Comparison of ENCODE assay signal across 10 cellular contexts in genomic region chr14:23951590-23952143, GRCh38. TPM values are rescaled to one million over a fixed set of nuclear protein-coding genes. Genes with fewer than 3 reads are reported as not detected.
DNase-seq lines count a peak whose midpoint lies in the region; ATAC-seq, FAIRE-seq and TF ChIP-seq lines count a peak whose summit lies in the region.
"Had no signal": no experiment of that assay in that cellular context is flagged by ENCODE, and none has a peak within 500 bp of the region (broad histone marks: within the 10 kb centered on the region; RNA-seq: fewer than 3 reads in every experiment).

No MANE protein-coding gene starts in this region.

- ATAC-seq in heart right ventricle (no peak), Panc1 (no peak), GM21515 (IDR thresholded peaks at IDR 0.05; ENCODE audit: unreplicated experiment) (no peak), esophagus mucosa (no peak)

- peak; percentile 14 for TF ChIP-seq CTCF in cardiac muscle cell (IDR thresholded peaks at IDR 0.05; ENCODE audit: low read depth, low read length)
- peak in 1 of 9 donors; percentile 5 for TF ChIP-seq CTCF in heart right ventricle (IDR thresholded peaks at IDR 0.05)
- TF ChIP-seq CTCF in Panc1 (IDR thresholded peaks at IDR 0.05) = 0 out of 2 replicates have a peak, but pooled peaks have one; percentile 17
- TF ChIP-seq CTCF in kidney (IDR thresholded peaks at IDR 0.05; ENCODE audit: borderline replicate concordance, extremely low read depth, insufficient read depth) = no peak

- no peak overlapping the region for H3K4me3 ChIP-seq in cardiac muscle cell
- no peak overlapping the region for H3K4me3 ChIP-seq in heart right ventricle
- no peak overlapping the region for H3K4me3 ChIP-seq in Panc1 (ENCODE audit: low read depth in 2 of 2, low read length in 2 of 2)
- peak overlapping the region; percentile 55 to 96 for H3K4me3 ChIP-seq in kidney (ENCODE audit: low read length in 2 of 2)

- POLR2A ChIA-PET in Panc1 (lab: Charles Lee) = no interaction called here

- CTCF ChIA-PET in Panc1 (lab: Charles Lee) = no interaction called here

- H3K36me3 ChIP-seq in cardiac muscle cell = no peaks in the 10 kb centered on the region
- H3K36me3 ChIP-seq in heart right ventricle = peaks cover 0 to 12% (median 0%) of the 10 kb centered on the region in 9 donors
- no peaks in the 10 kb centered on the region for H3K36me3 ChIP-seq in Panc1 (ENCODE audit: control insufficient read depth, insufficient read depth, low read length)
- no peaks in the 10 kb centered on the region for H3K36me3 ChIP-seq in kidney (ENCODE audit: control insufficient read depth in 1 of 2, insufficient read depth in 2 of 2, low read length in 2 of 2)

- DNase-seq in cardiac muscle cell (ENCODE audit: low read depth in 1 of 2, low spot score in 1 of 2) (no peak), heart right ventricle (no peak), Panc1 (ENCODE audit: low read depth, low spot score) (no peak), kidney (no peak), superior temporal gyrus (ENCODE audit: extremely low spot score) (peak; percentile 28), NCI-H2196 (lab: John Stamatoyannopoulos, UW; ENCODE audit: unreplicated experiment) (no peak)
- DNase-seq: erythroblast had no signal

- no peak overlapping the region for H3K9ac ChIP-seq in kidney (ENCODE audit: low read length in 2 of 2)

- H3K4me1 ChIP-seq in cardiac muscle cell (ENCODE audit: low read depth) = peaks cover 2% of the 10 kb centered on the region
- peaks cover 0 to 28% (median 9%) of the 10 kb centered on the region in 9 donors for H3K4me1 ChIP-seq in heart right ventricle
- no peaks in the 10 kb centered on the region for H3K4me1 ChIP-seq in Panc1 (ENCODE audit: control insufficient read depth, insufficient read depth, low read length)
- H3K4me1 ChIP-seq in kidney (ENCODE audit: control insufficient read depth in 1 of 2, insufficient read depth in 1 of 2, low read depth in 1 of 2, low read length in 2 of 2) = peaks cover 4 to 12% of the 10 kb centered on the region in 2 donors

- no peak for FAIRE-seq in kidney (lab: Jason Lieb, UNC)
- FAIRE-seq: GM12891 had no signal

- in situ Hi-C loops in Panc1 (cut with HindIII; ENCODE audit: low pct_unique_long_range_greater_than_20kb, low sequenced_read_pairs) = no loop called here

- H3K27ac ChIP-seq in cardiac muscle cell = no peak overlapping the region
- no peak overlapping the region for H3K27ac ChIP-seq in heart right ventricle
- no peak overlapping the region for H3K27ac ChIP-seq in Panc1 (ENCODE audit: low read length)
- peak overlapping the region in 1 of 2 donors; percentile 33 for H3K27ac ChIP-seq in kidney (ENCODE audit: low read depth in 2 of 2, low read length in 2 of 2)

- no peaks in the 10 kb centered on the region for H3K27me3 ChIP-seq in cardiac muscle cell
- no peaks in the 10 kb centered on the region for H3K27me3 ChIP-seq in heart right ventricle
- no peaks in the 10 kb centered on the region for H3K27me3 ChIP-seq in Panc1 (ENCODE audit: control insufficient read depth, insufficient read depth, low read length)

- 69 to 73% methylated on average over 7 of the region's 7 CpGs for WGBS in heart right ventricle, 2 donors

- intact Hi-C loops in heart right ventricle (cut with DNase I) (no loop called here), Panc1 (cut with micrococcal nuclease; ENCODE audit: unreplicated experiment) (loop anchor here (5.0 kb wide), 1 partner anchor 224 kb away; no protein-coding TSS in a partner anchor), kidney (cut with DNase I) (no loop called here)

- H3K9me3 ChIP-seq in cardiac muscle cell (ENCODE audit: low read depth) (no peaks in the 10 kb centered on the region), heart right ventricle (peaks cover 0 to 21% (median 0%) of the 10 kb centered on the region in 11 donors), Panc1 (ENCODE audit: control insufficient read depth, insufficient read depth, low read depth, low read length) (no peaks in the 10 kb centered on the region), kidney (ENCODE audit: control insufficient read depth in 1 of 2, low read length in 2 of 2) (no peaks in the 10 kb centered on the region)

- no TSS peak for BruUV-seq in Panc1 (replicated peaks; lab: Mats Ljungman, UMichigan)

RNA-seq across cellular contexts. Expression of gene DHRS4, which starts 1.9 kb away (rescaled TPM):
- 44.9 and 70.8 TPM in 2 replicates for total RNA-seq in cardiac muscle cell
- 42.0 and 62.2 TPM in 2 replicates for polyA plus RNA-seq in cardiac muscle cell
- 10 to 100 TPM; 24.9 to 37.5 (median 30.7) TPM for total RNA-seq in heart right ventricle
- polyA plus RNA-seq in heart right ventricle = 10 to 100 TPM; 31.1 to 66.7 TPM
- 13.5 TPM for total RNA-seq in Panc1 (2021; ENCODE audit: unreplicated experiment)
- polyA plus RNA-seq in Panc1 (2012; ENCODE audit: insufficient read length) = 26.6 TPM
- 23.4 TPM for total RNA-seq in kidney
- 247 TPM for polyA plus RNA-seq in kidney (ENCODE audit: insufficient read depth, low read depth, low replicate concordance)
- total RNA-seq in esophagus mucosa = 22.2 TPM

RNA-seq across cellular contexts. Expression of gene DHRS4L2, which starts 37.1 kb away (rescaled TPM):
- total RNA-seq in cardiac muscle cell (13.7 and 17.0 TPM in 2 replicates), heart right ventricle (10 to 100 TPM; 22.9 to 38.0 (median 30.7) TPM), Panc1 (2021; ENCODE audit: unreplicated experiment) (8.0 TPM), kidney (20.7 TPM), esophagus mucosa (28.8 TPM)
- polyA plus RNA-seq in cardiac muscle cell (23.7 and 33.1 TPM in 2 replicates), heart right ventricle (10 to 100 TPM; 25.5 to 52.4 TPM), kidney (ENCODE audit: insufficient read depth, low read depth, low replicate concordance) (463 TPM)
- 5.2 TPM for polyA plus RNA-seq in Panc1 (2012; ENCODE audit: insufficient read length)

Comparison
In these comparisons a context has a peak if more than half of its experiments do, and no peak if none do; other contexts are left out.
1. H3K4me3 ChIP-seq: peak in kidney (2 of 2); none in cardiac muscle cell (single experiment), heart right ventricle (0 of 10) and Panc1 (0 of 2).